Comparison of ENCODE assay signal across 28 cellular contexts in the genomic region with DNA sequence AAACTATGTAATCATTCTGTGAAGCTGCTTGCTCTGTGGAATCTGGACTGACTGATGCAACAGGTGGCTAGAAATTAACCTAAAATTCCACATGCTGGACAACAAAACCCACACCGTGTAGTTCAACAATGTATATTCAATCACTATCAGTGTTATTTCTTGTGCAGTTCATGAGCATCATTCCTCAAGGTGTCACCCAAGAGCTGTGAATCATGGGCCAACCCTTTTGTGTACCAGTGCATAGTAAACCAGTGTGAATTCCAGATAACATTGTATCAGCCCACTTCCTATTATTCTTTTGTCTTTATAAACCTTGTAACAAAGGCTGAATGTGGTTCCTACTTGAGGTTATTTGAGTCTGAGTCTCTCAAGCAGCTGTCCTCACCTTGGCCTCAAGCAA.
"Had no signal": no experiment of that assay in that cellular context is flagged by ENCODE, and none has a peak within 500 bp of the region (broad histone marks: within the 10 kb centered on the region; RNA-seq: fewer than 3 reads in every experiment).

No MANE protein-coding gene starts in this region.

- H3K9me3 ChIP-seq: colonic mucosa, uterus had no signal

- H3K27me3 ChIP-seq: ascending aorta, cardiac muscle cell, colonic mucosa, dorsolateral prefrontal cortex, foreskin keratinocyte, heart left ventricle, ovary, uterus had no signal

- ATAC-seq: activated CD4-positive, CD25-positive, alpha-beta regulatory T cell treated with anti-CD3 and anti-CD28 coated beads, Interleukin-2, amount 50 U/mL, for 24 hours; foreskin keratinocyte; heart left ventricle; sciatic nerve; stimulated activated naive CD8-positive, alpha-beta T cell treated with anti-CD3 and anti-CD28 coated beads, Interleukin-15, Interleukin-2, amounts not matched to agents 100 U/mL and 50 U/mL, for 24 hours had no signal

- H3K27ac ChIP-seq: ascending aorta, cardiac muscle cell, colonic mucosa, dorsolateral prefrontal cortex, foreskin keratinocyte, heart left ventricle, ovary, skin epidermis, thoracic aorta, uterus, WERI-Rb-1 had no signal

- H3K36me3 ChIP-seq: ascending aorta, cardiac muscle cell, colonic mucosa, heart left ventricle, ovary, thoracic aorta, uterus, WERI-Rb-1 had no signal

- DNase-seq: activated CD4-positive, alpha-beta memory T cell treated with anti-CD3 and anti-CD28 coated beads for 36 hours; activated CD4-positive, alpha-beta T cell treated with anti-CD3 and anti-CD28 coated beads for 48 hours; activated CD8-positive, alpha-beta memory T cell treated with anti-CD3 and anti-CD28 coated beads, Interleukin-2, amount 50 U/mL, for 4 hours; activated effector memory CD4-positive, alpha-beta T cell treated with anti-CD3 and anti-CD28 coated beads, Interleukin-2, amount 50 U/mL, for 16 hours; activated naive CD4-positive, alpha-beta T cell treated with anti-CD3 and anti-CD28 coated beads for 36 hours; activated naive CD8-positive, alpha-beta T cell treated with anti-CD3 and anti-CD28 coated beads for 36 hours; activated T-cell treated with anti-CD3 and anti-CD28 coated beads, Interleukin-2, amount 50 U/mL, for 1 hour; cerebellar nuclear complex; colonic mucosa; dorsolateral prefrontal cortex; effector memory CD4-positive, alpha-beta T cell; foreskin keratinocyte; heart left ventricle; naive B cell; nephron progenitor cell; ovary; stimulated activated CD4-positive, alpha-beta T cell treated with anti-CD3 and anti-CD28 coated beads, Interleukin-12 subunit alpha, Interleukin-12 subunit beta, amount 100 ng/mL, for 4 hours; stimulated activated CD4-positive, alpha-beta T cell treated with anti-CD3 and anti-CD28 coated beads, Interleukin-4, amount 100 ng/mL, for 1 hour; stimulated activated naive CD8-positive, alpha-beta T cell treated with anti-CD3 and anti-CD28 coated beads, Interleukin-15, Interleukin-2, amounts not matched to agents 100 U/mL and 50 U/mL, for 24 hours; trophoblast cell; uterus; WERI-Rb-1 had no signal

- H3K4me1 ChIP-seq: ascending aorta, colonic mucosa, foreskin keratinocyte, heart left ventricle, uterus had no signal

- H3K4me3 ChIP-seq: ascending aorta, cardiac muscle cell, colonic mucosa, dorsolateral prefrontal cortex, heart left ventricle, ovary, skin epidermis, thoracic aorta, uterus had no signal
